21 cellular contexts compared by ENCODE assay signal in genomic region chr7:41825927-41826480, GRCh38.
DNase-seq lines count a peak whose midpoint lies in the region; ATAC-seq and TF ChIP-seq lines count a peak whose summit lies in the region.
"Had no signal": no experiment of that assay in that cellular context is flagged by ENCODE, and none has a peak within 500 bp of the region (broad histone marks: within the 10 kb centered on the region; RNA-seq: fewer than 3 reads in every experiment).

No MANE protein-coding gene starts in this region.

- intact Hi-C loops in Calu3 (cut with micrococcal nuclease; ENCODE audit: unreplicated experiment) = no loop called here

- ATAC-seq in HG03039 (IDR thresholded peaks at IDR 0.05; ENCODE audit: unreplicated experiment) = no peak
- no peak for ATAC-seq in stimulated activated naive B cell treated with anti-CD40 and anti-IgM and Interleukin-4, amounts not matched to agents 10 μg/mL and 1 μg/mL and 100 μg/mL, for 72 hours (replicated peaks)
- ATAC-seq: activated CD8-positive, alpha-beta T cell treated with anti-CD3 and anti-CD28 coated beads for 36 hours; activated naive CD4-positive, alpha-beta T cell treated with anti-CD3 and anti-CD28 coated beads, Interleukin-2, amount 50 U/mL, for 72 hours; left ventricle myocardium superior; WTC11 had no signal

- no TSS peak for BruUV-seq in Calu3 (replicated peaks; lab: Mats Ljungman, UMichigan)

- no peaks in the 10 kb centered on the region for H3K27me3 Mint-ChIP-seq in chondrocyte (ENCODE audit: low read depth)
- H3K27me3 Mint-ChIP-seq in Calu3 (ENCODE audit: unreplicated experiment) = peaks cover 46% of the 10 kb centered on the region
- H3K27me3 Mint-ChIP-seq in stimulated activated naive B cell treated with anti-CD40 and anti-IgM and Interleukin-4, amounts not matched to agents 10 μg/mL and 1 μg/mL and 100 μg/mL, for 72 hours = no peaks in the 10 kb centered on the region

- peaks cover 51% of the 10 kb centered on the region for H3K4me1 Mint-ChIP-seq in chondrocyte (ENCODE audit: low read depth)
- no peaks in the 10 kb centered on the region for H3K4me1 Mint-ChIP-seq in Calu3 (ENCODE audit: low read depth, unreplicated experiment)
- peaks cover 6 to 16% of the 10 kb centered on the region in 2 donors for H3K4me1 Mint-ChIP-seq in stimulated activated naive B cell treated with anti-CD40 and anti-IgM and Interleukin-4, amounts not matched to agents 10 μg/mL and 1 μg/mL and 100 μg/mL, for 72 hours

- CTCF ChIA-PET in Calu3 (lab: Charles Lee) = no interaction called here

- DNase-seq in A172 (ENCODE audit: low spot score) (peak; percentile 58), GM03348 (ENCODE audit: low spot score) (peak; percentile 46), NCI-H226 (peak; percentile 62), chondrocyte (ENCODE audit: low spot score) (no peak), Calu3 (no peak), inferior parietal cortex (ENCODE audit: extremely low spot score) (no peak)
- DNase-seq in stimulated activated naive B cell treated with anti-CD40 and anti-IgM and Interleukin-4, amounts not matched to agents 10 μg/mL and 1 μg/mL and 100 μg/mL, for 72 hours = no peak
- DNase-seq: activated CD8-positive, alpha-beta T cell treated with anti-CD3 and anti-CD28 coated beads for 36 hours; activated T-cell treated with anti-CD3 and anti-CD28 coated beads, Interleukin-2, amount 50 U/mL, for 24 hours; dermis blood vessel endothelial cell; left ventricle myocardium superior; MG63; NCI-H187 treated with DMSO at 0.1 percent for 48 hours; NCI-H510A; SHP77; stimulated activated naive CD4-positive, alpha-beta T cell; T-helper 2 cell; trophoblast cell had no signal

- TF ChIP-seq CTCF in chondrocyte (IDR thresholded peaks at IDR 0.05) (no peak), Calu3 (IDR thresholded peaks at IDR 0.05; ENCODE audit: unreplicated experiment) (no peak)

- H3K4me3 Mint-ChIP-seq in chondrocyte (ENCODE audit: unreplicated experiment) (no peak overlapping the region), Calu3 (ENCODE audit: low read depth, unreplicated experiment) (no peak overlapping the region)
- no peak overlapping the region for H3K4me3 Mint-ChIP-seq in stimulated activated naive B cell treated with anti-CD40 and anti-IgM and Interleukin-4, amounts not matched to agents 10 μg/mL and 1 μg/mL and 100 μg/mL, for 72 hours
- H3K4me3 Mint-ChIP-seq: activated CD8-positive, alpha-beta T cell treated with anti-CD3 and anti-CD28 coated beads for 36 hours; activated T-cell treated with anti-CD3 and anti-CD28 coated beads, Interleukin-2, amount 50 U/mL, for 24 hours; WTC11 had no signal

- H3K9me3 Mint-ChIP-seq in chondrocyte (ENCODE audit: low read depth) (no peaks in the 10 kb centered on the region), Calu3 (ENCODE audit: low read depth, unreplicated experiment) (peaks cover 8% of the 10 kb centered on the region)
- H3K9me3 Mint-ChIP-seq in stimulated activated naive B cell treated with anti-CD40 and anti-IgM and Interleukin-4, amounts not matched to agents 10 μg/mL and 1 μg/mL and 100 μg/mL, for 72 hours = peaks cover 0 to 1% of the 10 kb centered on the region in 2 donors

- H3K36me3 Mint-ChIP-seq in chondrocyte (ENCODE audit: low read depth) = peaks cover 2% of the 10 kb centered on the region
- no peaks in the 10 kb centered on the region for H3K36me3 Mint-ChIP-seq in Calu3 (ENCODE audit: insufficient read depth, unreplicated experiment)
- H3K36me3 Mint-ChIP-seq in stimulated activated naive B cell treated with anti-CD40 and anti-IgM and Interleukin-4, amounts not matched to agents 10 μg/mL and 1 μg/mL and 100 μg/mL, for 72 hours = no peaks in the 10 kb centered on the region

- peak overlapping the region; percentile 45 for H3K27ac Mint-ChIP-seq in chondrocyte (ENCODE audit: unreplicated experiment)
- H3K27ac Mint-ChIP-seq in Calu3 (ENCODE audit: unreplicated experiment) = no peak overlapping the region
- no peak overlapping the region for H3K27ac Mint-ChIP-seq in stimulated activated naive B cell treated with anti-CD40 and anti-IgM and Interleukin-4, amounts not matched to agents 10 μg/mL and 1 μg/mL and 100 μg/mL, for 72 hours
- H3K27ac Mint-ChIP-seq: activated CD8-positive, alpha-beta T cell treated with anti-CD3 and anti-CD28 coated beads for 36 hours; activated naive CD4-positive, alpha-beta T cell treated with anti-CD3 and anti-CD28 coated beads, Interleukin-2, amount 50 U/mL, for 72 hours; activated T-cell treated with anti-CD3 and anti-CD28 coated beads, Interleukin-2, amount 50 U/mL, for 24 hours; WTC11 had no signal

Comparison
In these comparisons a context has a peak if more than half of its experiments do, and no peak if none do; other contexts are left out.
1. DNase-seq: peak in A172 (single experiment), GM03348 (single experiment) and NCI-H226 (single experiment); none in chondrocyte (single experiment), Calu3 (single experiment), stimulated activated naive B cell treated with anti-CD40 and anti-IgM and Interleukin-4, amounts not matched to agents 10 μg/mL and 1 μg/mL and 100 μg/mL, for 72 hours (single experiment) and inferior parietal cortex (single experiment).